ENCODE assay signal across 18 cellular contexts in genomic region chr3:123113889-123114450, GRCh38. TPM values are rescaled to one million over a fixed set of nuclear protein-coding genes. Genes with fewer than 3 reads are reported as not detected.
A peak's percentile ranks its signal among the peaks of the same experiment; 100 is the strongest.
DNase-seq lines count a peak whose midpoint lies in the region; ATAC-seq and TF ChIP-seq lines count a peak whose summit lies in the region.
"Had no signal": no experiment of that assay in that cellular context is flagged by ENCODE, and none has a peak within 500 bp of the region (broad histone marks: within the 10 kb centered on the region; RNA-seq: fewer than 3 reads in every experiment).

No MANE protein-coding gene starts in this region.

- no peaks in the 10 kb centered on the region for H3K9me3 ChIP-seq in GM23248 (ENCODE audit: low read depth)
- no peaks in the 10 kb centered on the region for H3K9me3 ChIP-seq in CD4-positive, alpha-beta memory T cell (ENCODE audit: control insufficient read depth in 1 of 2, low read length in 2 of 2)
- no peaks in the 10 kb centered on the region for H3K9me3 ChIP-seq in transverse colon
- H3K9me3 ChIP-seq: mucosa of descending colon had no signal

- TF ChIP-seq CTCF in choroid plexus epithelial cell (conservative IDR thresholded peaks at IDR 0.05; ENCODE audit: low read depth, low read length) (no peak), transverse colon (IDR thresholded peaks at IDR 0.05) (no peak)

- 68 to 69% methylated on average over 5 of the region's 5 CpGs for WGBS in GM23248 (ENCODE audit: low coverage in 1 of 2, low lambda C conversion rate in 2 of 2, missing lambda C conversion rate in 2 of 2), 2 experiments
- WGBS in transverse colon (ENCODE audit: low coverage in 1 of 2), 2 donors, result 50 to 75% methylated on average over 2 to 5 of the region's 5 CpGs

- H3K4me3 ChIP-seq in choroid plexus epithelial cell (ENCODE audit: low read depth, low read length) (no peak overlapping the region), GM23248 (no peak overlapping the region), transverse colon (no peak overlapping the region)
- no peak overlapping the region for H3K4me3 ChIP-seq in CD4-positive, alpha-beta memory T cell (ENCODE audit: low read length in 2 of 2)
- H3K4me3 ChIP-seq: K562, mucosa of descending colon had no signal

- no peaks in the 10 kb centered on the region for H3K27me3 ChIP-seq in GM23248 (replicated peaks; ENCODE audit: insufficient read depth)
- H3K27me3 ChIP-seq in CD4-positive, alpha-beta memory T cell (ENCODE audit: insufficient read depth, low read length), result no peaks in the 10 kb centered on the region
- no peaks in the 10 kb centered on the region for H3K27me3 ChIP-seq in transverse colon

- no peak for TF ChIP-seq EP300 in transverse colon (IDR thresholded peaks at IDR 0.05; ENCODE audit: low read depth)

- H3K36me3 ChIP-seq in GM23248 (ENCODE audit: low read depth) (peaks cover 12% of the 10 kb centered on the region), transverse colon (peaks cover 0 to 12% (median 2%) of the 10 kb centered on the region in 4 donors)
- no peaks in the 10 kb centered on the region for H3K36me3 ChIP-seq in CD4-positive, alpha-beta memory T cell (ENCODE audit: insufficient read depth, low read length)

- no peaks in the 10 kb centered on the region for H3K4me1 ChIP-seq in GM23248 (ENCODE audit: insufficient read depth)
- no peaks in the 10 kb centered on the region for H3K4me1 ChIP-seq in CD4-positive, alpha-beta memory T cell (ENCODE audit: insufficient read depth, low read length)
- no peaks in the 10 kb centered on the region for H3K4me1 ChIP-seq in transverse colon

- intact Hi-C loops in activated CD4-positive, alpha-beta T cell treated with anti-CD3 and anti-CD28 coated beads, Interleukin-2, amount 10 ng/mL, durations not matched to agents 24 days and 14 days (cut with micrococcal nuclease), result no loop called here
- intact Hi-C loops in activated CD4-positive, alpha-beta T cell treated with anti-CD3 and anti-CD28 coated beads for 36 hours (cut with DNase I, micrococcal nuclease), result no loop called here
- intact Hi-C loops in sciatic nerve (cut with DNase I) (no loop called here), transverse colon (cut with DNase I; ENCODE audit: low total_unique reads) (no loop called here)
- intact Hi-C loops in CD4-positive, alpha-beta memory T cell (cut with micrococcal nuclease), result no loop called here

- in situ Hi-C loops in KBM-7 (cut with MboI; ENCODE audit: low pct_unique_long_range_greater_than_20kb, low sequenced_read_pairs), result no loop called here
- in situ Hi-C loops in GM23248 (cut with MboI), result no loop called here
- in situ Hi-C loops in transverse colon (cut with MboI; ENCODE audit: low pct_ligation_motif_present in 1 of 4, low pct_unique_long_range_greater_than_20kb in 1 of 4, low sequenced_read_pairs in 3 of 4), result no loop called here

- H2AFZ ChIP-seq in GM23248, result no peak overlapping the region

- no peaks in the 10 kb centered on the region for H4K20me1 ChIP-seq in GM23248 (ENCODE audit: insufficient read depth)

- H3K36me3 Mint-ChIP-seq in activated CD4-positive, alpha-beta T cell treated with anti-CD3 and anti-CD28 coated beads, Interleukin-2, amount 10 ng/mL, durations not matched to agents 24 days and 14 days (ENCODE audit: low read depth), result peaks cover 33% of the 10 kb centered on the region
- peaks cover 49% of the 10 kb centered on the region for H3K36me3 Mint-ChIP-seq in activated CD4-positive, alpha-beta T cell treated with anti-CD3 and anti-CD28 coated beads for 36 hours (ENCODE audit: low read depth)
- peaks cover 44 to 48% of the 10 kb centered on the region in 2 donors for H3K36me3 Mint-ChIP-seq in CD4-positive, alpha-beta memory T cell

- no peak for ATAC-seq in activated CD4-positive, alpha-beta T cell treated with anti-CD3 and anti-CD28 coated beads for 36 hours
- peak; percentile 63 for ATAC-seq in sciatic nerve
- ATAC-seq: CD8-positive, alpha-beta T cell; K562; mucosa of descending colon; SK-N-SH treated with all-trans-retinoic acid at 6 μM for 48 hours had no signal

- no peak overlapping the region for H3K4me3 Mint-ChIP-seq in activated CD4-positive, alpha-beta T cell treated with anti-CD3 and anti-CD28 coated beads, Interleukin-2, amount 10 ng/mL, durations not matched to agents 24 days and 14 days
- no peak overlapping the region for H3K4me3 Mint-ChIP-seq in activated CD4-positive, alpha-beta T cell treated with anti-CD3 and anti-CD28 coated beads for 36 hours
- H3K4me3 Mint-ChIP-seq in CD4-positive, alpha-beta memory T cell, result no peak overlapping the region
- H3K4me3 Mint-ChIP-seq: CD8-positive, alpha-beta T cell had no signal

- no peaks in the 10 kb centered on the region for H3K79me2 ChIP-seq in GM23248 (ENCODE audit: insufficient read depth)

- H3F3A ChIP-seq in GM23248 (ENCODE audit: insufficient read depth), result no peaks in the 10 kb centered on the region

- no peaks in the 10 kb centered on the region for H3K27me3 Mint-ChIP-seq in activated CD4-positive, alpha-beta T cell treated with anti-CD3 and anti-CD28 coated beads, Interleukin-2, amount 10 ng/mL, durations not matched to agents 24 days and 14 days
- H3K27me3 Mint-ChIP-seq in activated CD4-positive, alpha-beta T cell treated with anti-CD3 and anti-CD28 coated beads for 36 hours, result no peaks in the 10 kb centered on the region
- no peaks in the 10 kb centered on the region for H3K27me3 Mint-ChIP-seq in CD4-positive, alpha-beta memory T cell

- H3K4me1 Mint-ChIP-seq in activated CD4-positive, alpha-beta T cell treated with anti-CD3 and anti-CD28 coated beads, Interleukin-2, amount 10 ng/mL, durations not matched to agents 24 days and 14 days, result peaks cover 13% of the 10 kb centered on the region
- H3K4me1 Mint-ChIP-seq in activated CD4-positive, alpha-beta T cell treated with anti-CD3 and anti-CD28 coated beads for 36 hours, result no peaks in the 10 kb centered on the region
- no peaks in the 10 kb centered on the region for H3K4me1 Mint-ChIP-seq in CD4-positive, alpha-beta memory T cell

- H3K9ac ChIP-seq in GM23248, result no peak overlapping the region

- no peaks in the 10 kb centered on the region for H3K9me3 Mint-ChIP-seq in activated CD4-positive, alpha-beta T cell treated with anti-CD3 and anti-CD28 coated beads, Interleukin-2, amount 10 ng/mL, durations not matched to agents 24 days and 14 days
- H3K9me3 Mint-ChIP-seq in activated CD4-positive, alpha-beta T cell treated with anti-CD3 and anti-CD28 coated beads for 36 hours (ENCODE audit: low read depth), result no peaks in the 10 kb centered on the region
- no peaks in the 10 kb centered on the region for H3K9me3 Mint-ChIP-seq in CD4-positive, alpha-beta memory T cell
- H3K9me3 Mint-ChIP-seq: CD8-positive, alpha-beta T cell had no signal

- H3K27ac ChIP-seq in GM23248, result no peak overlapping the region
- H3K27ac ChIP-seq in CD4-positive, alpha-beta memory T cell (ENCODE audit: low read depth, low read length), result no peak overlapping the region
- H3K27ac ChIP-seq in transverse colon, result no peak overlapping the region
- H3K27ac ChIP-seq: HL-60, VCaP had no signal

- POLR2A ChIA-PET in activated CD4-positive, alpha-beta T cell treated with anti-CD3 and anti-CD28 coated beads for 36 hours (lab: Charles Lee), result no interaction called here
- POLR2A ChIA-PET in CD4-positive, alpha-beta memory T cell (lab: Charles Lee; ENCODE audit: partially characterized antibody), result no interaction called here

- H3K27ac Mint-ChIP-seq in activated CD4-positive, alpha-beta T cell treated with anti-CD3 and anti-CD28 coated beads, Interleukin-2, amount 10 ng/mL, durations not matched to agents 24 days and 14 days, result no peak overlapping the region
- no peak overlapping the region for H3K27ac Mint-ChIP-seq in activated CD4-positive, alpha-beta T cell treated with anti-CD3 and anti-CD28 coated beads for 36 hours
- peak overlapping the region in 1 of 7 donors; percentile 10 for H3K27ac Mint-ChIP-seq in CD4-positive, alpha-beta memory T cell

- peak; percentile 62 for DNase-seq in activated CD4-positive, alpha-beta T cell treated with anti-CD3 and anti-CD28 coated beads, Interleukin-2, amount 10 ng/mL, durations not matched to agents 24 days and 14 days
- DNase-seq in activated CD4-positive, alpha-beta T cell treated with anti-CD3 and anti-CD28 coated beads for 36 hours, result no peak
- DNase-seq in KBM-7 (peak; percentile 48), choroid plexus epithelial cell (ENCODE audit: low read depth) (peak; percentile 70), sciatic nerve (ENCODE audit: low spot score) (no peak), GM23248 (no peak), transverse colon (no peak)
- DNase-seq in CD4-positive, alpha-beta memory T cell, result no peak
- DNase-seq: activated gamma-delta T cell; CD8-positive, alpha-beta T cell; erythroblast; mucosa of descending colon; NCI-H146; stimulated activated naive CD4-positive, alpha-beta T cell had no signal

- H3K4me2 ChIP-seq in GM23248 (ENCODE audit: unreplicated experiment), result no peak overlapping the region

- no peak for TF ChIP-seq POLR2A in transverse colon (IDR thresholded peaks at IDR 0.05)

- CTCF ChIA-PET in activated CD4-positive, alpha-beta T cell treated with anti-CD3 and anti-CD28 coated beads for 36 hours (lab: Charles Lee), result no interaction called here
- CTCF ChIA-PET in CD4-positive, alpha-beta memory T cell (lab: Charles Lee; ENCODE audit: partially characterized antibody), result no interaction called here

- no peaks in the 10 kb centered on the region for H3K9me2 ChIP-seq in GM23248 (ENCODE audit: insufficient read depth)

RNA-seq across cellular contexts. Expression of gene PDIA5, which starts 47.1 kb away (rescaled TPM):
- total RNA-seq in activated CD4-positive, alpha-beta T cell treated with anti-CD3 and anti-CD28 coated beads, Interleukin-2, amount 10 ng/mL, durations not matched to agents 24 days and 14 days, result 25.6 and 29.4 TPM in 2 replicates
- 10 to 100 TPM; 19.5 to 20.7 TPM for total RNA-seq in activated CD4-positive, alpha-beta T cell treated with anti-CD3 and anti-CD28 coated beads for 36 hours
- 27.8 TPM for total RNA-seq in sciatic nerve
- total RNA-seq in GM23248 (2014; rRNA removed; shearing (Covaris generic)), result 39.5 and 49.1 TPM in 2 replicates
- 57.3 and 60.2 TPM in 2 replicates for polyA plus RNA-seq in GM23248 (2016; fragmentation: Nextera tagmentation; extraction: Ambion mirVana)
- 1 to 10 TPM; 6.3 to 7.0 TPM for total RNA-seq in CD4-positive, alpha-beta memory T cell
- 1 to 10 TPM; 3.0 to 5.0 TPM for polyA plus RNA-seq in CD4-positive, alpha-beta memory T cell
- total RNA-seq in transverse colon, result 100 to 1,000 TPM in 2 of 4 donors, 10 to 100 TPM in 2; 17.3 to 185 (median 65.1) TPM

Comparison
In these comparisons a context has a peak if more than half of its experiments do, and no peak if none do; other contexts are left out.
1. DNase-seq: peak in activated CD4-positive, alpha-beta T cell treated with anti-CD3 and anti-CD28 coated beads, Interleukin-2, amount 10 ng/mL, durations not matched to agents 24 days and 14 days (single experiment), KBM-7 (single experiment) and choroid plexus epithelial cell (single experiment); none in activated CD4-positive, alpha-beta T cell treated with anti-CD3 and anti-CD28 coated beads for 36 hours (single experiment), sciatic nerve (single experiment), GM23248 (single experiment), CD4-positive, alpha-beta memory T cell (0 of 5) and transverse colon (single experiment).